25 cellular contexts compared by ENCODE assay signal in genomic region chr9:28342815-28343338, GRCh38.
"Had no signal": no experiment of that assay in that cellular context is flagged by ENCODE, and none has a peak within 500 bp of the region (broad histone marks: within the 10 kb centered on the region; RNA-seq: fewer than 3 reads in every experiment).

No MANE protein-coding gene starts in this region.

- H3K4me1 ChIP-seq: esophagus muscularis mucosa, heart right ventricle, left lung, neural progenitor cell, parathyroid adenoma, right lobe of liver, tibial nerve, upper lobe of right lung, uterus had no signal

- FAIRE-seq: endothelial cell of umbilical vein, islet of Langerhans, small intestine had no signal

- H3K4me2 ChIP-seq: neural progenitor cell had no signal

- H3K9ac ChIP-seq: neural progenitor cell, parathyroid adenoma had no signal

- H3K4me3 ChIP-seq: esophagus muscularis mucosa, heart right ventricle, left lung, neural progenitor cell, right lobe of liver, thoracic aorta, tibial nerve, upper lobe of right lung, uterus had no signal

- H3K36me3 ChIP-seq: esophagus muscularis mucosa, heart right ventricle, left lung, neural progenitor cell, right lobe of liver, thoracic aorta, tibial nerve, upper lobe of right lung, uterus had no signal

- DNase-seq: dermis blood vessel endothelial cell; effector memory CD4-positive, alpha-beta T cell; foreskin melanocyte; glutamatergic neuron; heart right ventricle; hippocampal formation; left cardiac atrium; left lung; mesenchymal stem cell; midbrain; naive thymus-derived CD4-positive, alpha-beta T cell; right lobe of liver; small intestine; stimulated activated CD4-positive, alpha-beta T cell treated with anti-CD3 and anti-CD28 coated beads, Interleukin-15, amount 100 ng/mL, for 24 hours; stimulated activated CD4-positive, alpha-beta T cell treated with anti-CD3 and anti-CD28 coated beads, Interleukin-2, amount 100 ng/mL, for 48 hours; stimulated activated naive B cell treated with anti-CD40 and anti-IgM and Interleukin-4, amounts not matched to agents 10 μg/mL and 1 μg/mL and 100 μg/mL, for 72 hours; upper lobe of right lung; uterus had no signal

- H3K27ac ChIP-seq: esophagus muscularis mucosa, heart right ventricle, left lung, neural progenitor cell, parathyroid adenoma, right lobe of liver, thoracic aorta, tibial nerve, upper lobe of right lung, uterus had no signal

- H2AFZ ChIP-seq: neural progenitor cell, parathyroid adenoma had no signal

- H3K9me3 ChIP-seq: esophagus muscularis mucosa, right lobe of liver, thoracic aorta, tibial nerve, upper lobe of right lung, uterus had no signal

- H3K79me2 ChIP-seq: parathyroid adenoma had no signal

- H3K27me3 ChIP-seq: esophagus muscularis mucosa, heart right ventricle, left lung, neural progenitor cell, right lobe of liver, tibial nerve, upper lobe of right lung, uterus had no signal

- ATAC-seq: heart right ventricle; left cardiac atrium; left lung; naive thymus-derived CD4-positive, alpha-beta T cell; right lobe of liver; stimulated activated naive B cell treated with anti-CD40 and anti-IgM and Interleukin-4, amounts not matched to agents 10 μg/mL and 1 μg/mL and 100 μg/mL, for 72 hours; upper lobe of right lung had no signal
